ENCODE assay signal across 20 cellular contexts in the genomic region with DNA sequence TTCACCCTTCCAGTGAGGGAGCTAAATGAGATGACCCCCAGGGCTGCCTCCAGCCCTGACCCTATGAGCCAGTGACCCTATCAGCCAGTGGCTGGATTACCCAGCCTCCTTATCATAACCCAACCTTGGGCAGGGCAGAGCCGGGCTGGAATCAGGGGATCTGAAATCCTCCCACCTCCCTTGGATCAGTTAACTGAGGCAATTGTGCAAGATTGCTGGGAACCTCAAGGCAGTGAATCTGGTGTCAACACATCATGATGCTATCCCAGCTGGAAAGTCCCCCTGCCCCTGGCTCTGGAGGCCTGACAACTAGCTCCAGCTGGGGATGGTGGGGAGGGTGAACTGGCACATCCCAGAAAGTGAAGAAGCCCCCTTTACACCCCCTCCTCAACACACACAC. TPM values are rescaled to one million over a fixed set of nuclear protein-coding genes. Genes with fewer than 3 reads are reported as not detected.
DNase-seq lines count a peak whose midpoint lies in the region; ATAC-seq, FAIRE-seq and TF ChIP-seq lines count a peak whose summit lies in the region.
"Had no signal": no experiment of that assay in that cellular context is flagged by ENCODE, and none has a peak within 500 bp of the region (broad histone marks: within the 10 kb centered on the region; RNA-seq: fewer than 3 reads in every experiment).

No MANE protein-coding gene starts in this region.

- H3K27ac ChIP-seq in heart right ventricle (peak overlapping the region in 8 of 10 donors; percentile 53 to 96 (median 90)), H1 (ENCODE audit: low read depth, low read length) (no peak overlapping the region), upper lobe of left lung (peak overlapping the region; percentile 89 to 92 (median 92))
- H3K27ac ChIP-seq: A549, SJCRH30 had no signal

- no peak for TF ChIP-seq EP300 in H1 (IDR thresholded peaks at IDR 0.05; ENCODE audit: borderline replicate concordance in 1 of 2, low read depth in 2 of 2, low read length in 2 of 2)
- no peak for TF ChIP-seq EP300 in upper lobe of left lung (IDR thresholded peaks at IDR 0.05)

- no peak overlapping the region for H3K9ac ChIP-seq in H1 (replicated peaks in 1 of 4; ENCODE audit: extremely low read depth in 1 of 4, low read depth in 3 of 4, low read length in 3 of 4)

- H2BK5ac ChIP-seq in H1 (ENCODE audit: low read depth, low read length) = no peak overlapping the region

- H3K23me2 ChIP-seq in H1 (ENCODE audit: low read depth, low read length) = no peaks in the 10 kb centered on the region; the same call in 1 of the 2 replicates

- DNase-seq in heart right ventricle (no peak), left cardiac atrium (no peak), OCI-M1 (lab: John Stamatoyannopoulos, UW) (peak; percentile 23), H1 (ENCODE audit: low read depth in 1 of 2, low spot score in 2 of 2) (no peak), upper lobe of left lung (no peak), dedifferentiated amniotic fluid mesenchymal stem cell (ENCODE audit: extremely low spot score) (no peak), COLO668 (lab: John Stamatoyannopoulos, UW; ENCODE audit: unreplicated experiment) (no peak)
- DNase-seq: CD8-positive, alpha-beta memory T cell; DND-41; KG1; MV-4-11; NCI-H187; NCI-H226; NCI-H524 treated with DMSO at 0.1 percent for 48 hours; SJCRH30 had no signal

- H3K4ac ChIP-seq in H1 (replicated peaks; ENCODE audit: insufficient read length, low read depth, low read length) = no peak overlapping the region

- H4K20me1 ChIP-seq in H1 (replicated peaks in 1 of 2; ENCODE audit: control insufficient read depth in 1 of 2, insufficient read depth in 2 of 2, low read length in 2 of 2) = no peaks in the 10 kb centered on the region

- CTCF ChIA-PET in H1 (lab: Charles Lee; ENCODE audit: partially characterized antibody) = interaction anchor here (0.6 to 8.7 kb wide), 6 partner anchors 10 to 132 kb away, joined by 3 to 67 read pairs (median 10); no protein-coding TSS in a partner anchor

- no peak overlapping the region for H2BK12ac ChIP-seq in H1 (ENCODE audit: low read depth, low read length)

- no peaks in the 10 kb centered on the region for H3K79me2 ChIP-seq in H1 (ENCODE audit: control insufficient read depth in 1 of 2, insufficient read depth in 2 of 2, low read length in 2 of 2)

- no peak overlapping the region for H3K56ac ChIP-seq in H1 (replicated peaks; ENCODE audit: insufficient read length, low read depth, low read length)

- H3K4me1 ChIP-seq in heart right ventricle (peaks cover 20 to 71% (median 56%) of the 10 kb centered on the region in 9 donors), H1 (replicated peaks in 1 of 4; ENCODE audit: control insufficient read depth in 3 of 4, insufficient read depth in 4 of 4, low read length in 3 of 4) (peaks cover under 1 to 23% (median 11%) of the 10 kb centered on the region in 4 experiments), upper lobe of left lung (peaks cover 64 to 74% (median 71%) of the 10 kb centered on the region in 4 donors)

- no peak overlapping the region for H3K4me2 ChIP-seq in H1 (ENCODE audit: insufficient read depth in 1 of 2, low read depth in 2 of 2, low read length in 2 of 2)
- H3K4me2 ChIP-seq: A549 had no signal

- no peak overlapping the region for H2BK120ac ChIP-seq in H1 (replicated peaks; ENCODE audit: low read depth, low read length)

- intact Hi-C loops in heart right ventricle (cut with DNase I) = loop anchor here in 1 of 10 donors (5.0 kb wide), 1 partner anchor 36 kb away; a partner anchor contains a TSS
- intact Hi-C loops in left cardiac atrium (cut with DNase I) = no loop called here

- TF ChIP-seq POLR2A in H1 (IDR thresholded peaks at IDR 0.05; ENCODE audit: control extremely low read depth in 1 of 2, low read depth in 2 of 2, low read length in 2 of 2) = no peak
- no peak for TF ChIP-seq POLR2A in upper lobe of left lung (IDR thresholded peaks at IDR 0.05)

- H2BK15ac ChIP-seq in H1 (ENCODE audit: low read length) = 0 out of 2 replicates have a peak overlapping the region, but pooled peaks have one; percentile 83

- 72 to 93% methylated on average over 1 of the region's 1 CpG for WGBS in heart right ventricle, 2 donors
- WGBS in H1 (ENCODE audit: extremely low coverage in 1 of 2, insufficient coverage in 1 of 2, insufficient read length in 1 of 2, insufficient replicate concordance in 2 of 2, low coverage in 1 of 2, low lambda C conversion rate in 2 of 2, missing lambda C conversion rate in 1 of 2), 2 experiments = 93% methylated on average over 1 of the region's 1 CpG; no CpG with 5 or more reads in 1 of the 2 experiments
- WGBS in upper lobe of left lung, 2 donors = 100% methylated on average over 1 of the region's 1 CpG; no CpG with 5 or more reads in 1 of the 2 donors

- no peak overlapping the region for H2AK5ac ChIP-seq in H1 (ENCODE audit: low read depth, low read length)

- H3K4me3 ChIP-seq in heart right ventricle (no peak overlapping the region), H1 (ENCODE audit: extremely low read depth in 1 of 4, insufficient read depth in 2 of 4, low read depth in 3 of 4, low read length in 4 of 4) (no peak overlapping the region), upper lobe of left lung (no peak overlapping the region)
- H3K4me3 ChIP-seq: A549, SJCRH30 had no signal

- H3K36me3 ChIP-seq in heart right ventricle = no peaks in the 10 kb centered on the region
- H3K36me3 ChIP-seq in H1 (ENCODE audit: control insufficient read depth in 2 of 4, insufficient read depth in 4 of 4, low read length in 3 of 4) = no peaks in the 10 kb centered on the region
- no peaks in the 10 kb centered on the region for H3K36me3 ChIP-seq in upper lobe of left lung
- H3K36me3 ChIP-seq: SJCRH30 had no signal

- no peak for TF ChIP-seq RAD21 in H1 (IDR thresholded peaks at IDR 0.05 in 1 of 2, conservative IDR thresholded peaks at IDR 0.05 in 1 of 2; ENCODE audit: low read depth in 2 of 2, low read length in 2 of 2)

- H4K91ac ChIP-seq in H1 (replicated peaks; ENCODE audit: insufficient read length, low read length) = no peak overlapping the region

- H2BK20ac ChIP-seq in H1 (ENCODE audit: low read length) = 0 out of 2 replicates have a peak overlapping the region, but pooled peaks have one; percentile 13

- H3K79me1 ChIP-seq in H1 (ENCODE audit: low read depth, low read length) = no peaks in the 10 kb centered on the region

- POLR2A ChIA-PET in H1 (lab: Charles Lee; ENCODE audit: partially characterized antibody) = interaction anchor here (0.6 to 2.9 kb wide), 4 partner anchors 22 to 549 kb away, joined by 3 to 8 read pairs (median 3); a partner anchor contains a TSS

- no peak for FAIRE-seq in H1 (lab: Jason Lieb, UNC)
- FAIRE-seq: A549, D721Med had no signal

- H4K8ac ChIP-seq in H1 (ENCODE audit: extremely low read depth, insufficient read depth, low read length) = no peak overlapping the region

- H3K27me3 ChIP-seq in heart right ventricle (peaks cover 0 to 26% (median 0%) of the 10 kb centered on the region in 7 donors), H1 (replicated peaks in 1 of 4; ENCODE audit: control insufficient read depth in 3 of 4, extremely low read depth in 1 of 4, insufficient read depth in 3 of 4, low read length in 3 of 4) (peaks cover 0 to 14% (median 9%) of the 10 kb centered on the region in 4 experiments; a peak in 5 of 7 replicates), upper lobe of left lung (no peaks in the 10 kb centered on the region)
- H3K27me3 ChIP-seq: SJCRH30 had no signal

- H3K9me3 ChIP-seq in heart right ventricle (no peaks in the 10 kb centered on the region), H1 (ENCODE audit: insufficient read depth in 2 of 2, low read depth in 1 of 2, low read length in 1 of 2) (no peaks in the 10 kb centered on the region), upper lobe of left lung (no peaks in the 10 kb centered on the region)
- H3K9me3 ChIP-seq: A549, SJCRH30 had no signal

- no peak overlapping the region for H3K23ac ChIP-seq in H1 (ENCODE audit: insufficient read length)

- H2AFZ ChIP-seq in H1 (ENCODE audit: low read length) = no peak overlapping the region

- H4K5ac ChIP-seq in H1 (ENCODE audit: insufficient read length, low read depth, low read length) = no peak overlapping the region

- no peak overlapping the region for H3K14ac ChIP-seq in H1 (ENCODE audit: insufficient read length)

- ATAC-seq in heart right ventricle = no peak
- ATAC-seq in left cardiac atrium = no peak
- no peak for ATAC-seq in upper lobe of left lung (ENCODE audit: low FRiP score in 2 of 2)
- ATAC-seq: A549 had no signal

- no peak for TF ChIP-seq CTCF in heart right ventricle (IDR thresholded peaks at IDR 0.05)
- TF ChIP-seq CTCF in H1 (IDR thresholded peaks at IDR 0.05; ENCODE audit: control extremely low read depth in 1 of 3, insufficient read depth in 1 of 3, low read depth in 1 of 3, low read length in 3 of 3) = no peak
- no peak for TF ChIP-seq CTCF in upper lobe of left lung (IDR thresholded peaks at IDR 0.05)

- H3K18ac ChIP-seq in H1 (ENCODE audit: extremely low read depth, low read length) = no peak overlapping the region

RNA-seq across cellular contexts. Expression of a gene that starts 6.4 kb away (rescaled TPM):
- total RNA-seq in heart right ventricle (1 to 10 TPM in 9 of 10 donors, under 1 TPM in 1; 0.80 to 2.3 (median 1.7) TPM), left cardiac atrium (1 to 10 TPM; 1.6 to 1.8 TPM), upper lobe of left lung (100 to 1,000 TPM in 1 of 6 donors, 10 to 100 TPM in 5; 12.2 to 109 (median 31.2) TPM)
- polyA plus RNA-seq in heart right ventricle (1 to 10 TPM; 1.3 to 5.3 TPM), H1 (2011; rRNA removed) (0.05 and 0.14 TPM in 2 replicates)
- total RNA-seq in H1 (2021; fragmentation: NEBNext Ultra II Directional; extraction: Animal tissue kit (Norgen Biotek cat#: 25700)) = not detected in 2 replicates
- 0.21 TPM for polyA plus RNA-seq in H1 (2011; cell fraction: cytosol; rRNA removed)
- polyA plus RNA-seq in H1 (2011; cell fraction: nucleus; rRNA removed) = 0.46 TPM
- polyA plus RNA-seq in H1 (2012, experiment 1 of 2) = 0.27 TPM in 1 of 4 replicates, not detected in the others
- polyA plus RNA-seq in H1 (2012, experiment 2 of 2) = not detected
- not detected for polyA plus RNA-seq in H1 (2013, experiment 1 of 2)
- not detected for polyA plus RNA-seq in H1 (2013, experiment 2 of 2)
- polyA minus RNA-seq in H1 (2011; rRNA and poly(A)+ RNA removed) = 0.38 and 0.63 TPM in 2 replicates
- not detected for polyA minus RNA-seq in H1 (2011; cell fraction: cytosol; rRNA and poly(A)+ RNA removed)
- not detected for polyA minus RNA-seq in H1 (2011; cell fraction: nucleus; rRNA and poly(A)+ RNA removed)
- total RNA-seq: CD8-positive, alpha-beta memory T cell; SJCRH30 had no signal
- polyA plus RNA-seq: CD8-positive, alpha-beta memory T cell had no signal

RNA-seq across cellular contexts. Expression of a gene that starts 7.8 kb away (rescaled TPM):
- not detected for total RNA-seq in heart right ventricle
- polyA plus RNA-seq in heart right ventricle = not detected
- total RNA-seq in left cardiac atrium = not detected
- not detected in 2 replicates for total RNA-seq in H1 (2021; fragmentation: NEBNext Ultra II Directional; extraction: Animal tissue kit (Norgen Biotek cat#: 25700))
- not detected in 2 replicates for polyA plus RNA-seq in H1 (2011; rRNA removed)
- not detected for polyA plus RNA-seq in H1 (2011; cell fraction: cytosol; rRNA removed)
- polyA plus RNA-seq in H1 (2011; cell fraction: nucleus; rRNA removed) = not detected
- not detected in 4 replicates for polyA plus RNA-seq in H1 (2012, experiment 1 of 2)
- polyA plus RNA-seq in H1 (2012, experiment 2 of 2) = not detected
- not detected for polyA plus RNA-seq in H1 (2013, experiment 1 of 2)
- not detected for polyA plus RNA-seq in H1 (2013, experiment 2 of 2)
- polyA minus RNA-seq in H1 (2011; rRNA and poly(A)+ RNA removed) = not detected in 2 replicates
- polyA minus RNA-seq in H1 (2011; cell fraction: cytosol; rRNA and poly(A)+ RNA removed) = not detected
- polyA minus RNA-seq in H1 (2011; cell fraction: nucleus; rRNA and poly(A)+ RNA removed) = not detected
- total RNA-seq in upper lobe of left lung = not detected
- total RNA-seq: CD8-positive, alpha-beta memory T cell; G401; H4; SJCRH30 had no signal
- polyA plus RNA-seq: A549; BJ; CD8-positive, alpha-beta memory T cell had no signal

RNA-seq across cellular contexts. Expression of a gene that starts 29.8 kb away (rescaled TPM):
- total RNA-seq in heart right ventricle (100 to 1,000 TPM; 125 to 164 (median 147) TPM), left cardiac atrium (100 to 1,000 TPM in 1 of 2 donors, 10 to 100 TPM in 1; 82.8 to 106 TPM), upper lobe of left lung (10 to 100 TPM; 37.7 to 66.7 (median 47.5) TPM)
- polyA plus RNA-seq in heart right ventricle (100 to 1,000 TPM in 1 of 2 donors, 10 to 100 TPM in 1; 74.3 to 132 TPM), H1 (2011; rRNA removed) (28.0 and 32.2 TPM in 2 replicates)
- total RNA-seq in H1 (2021; fragmentation: NEBNext Ultra II Directional; extraction: Animal tissue kit (Norgen Biotek cat#: 25700)) = 37.6 and 40.3 TPM in 2 replicates
- 34.6 TPM for polyA plus RNA-seq in H1 (2011; cell fraction: cytosol; rRNA removed)
- polyA plus RNA-seq in H1 (2011; cell fraction: nucleus; rRNA removed) = 68.2 TPM
- 31.3 to 38.7 TPM (median 36.3 TPM) in 4 replicates for polyA plus RNA-seq in H1 (2012, experiment 1 of 2)
- polyA plus RNA-seq in H1 (2012, experiment 2 of 2) = 56.5 TPM
- polyA plus RNA-seq in H1 (2013, experiment 1 of 2) = 44.3 TPM
- 47.1 TPM for polyA plus RNA-seq in H1 (2013, experiment 2 of 2)
- 34.4 and 37.8 TPM in 2 replicates for polyA minus RNA-seq in H1 (2011; rRNA and poly(A)+ RNA removed)
- polyA minus RNA-seq in H1 (2011; cell fraction: cytosol; rRNA and poly(A)+ RNA removed) = 18.9 TPM
- 25.3 TPM for polyA minus RNA-seq in H1 (2011; cell fraction: nucleus; rRNA and poly(A)+ RNA removed)

RNA-seq across cellular contexts. Expression of a gene that starts 34.7 kb away (rescaled TPM):
- 10 to 100 TPM in 3 of 10 donors, 1 to 10 TPM in 7; 5.5 to 13.5 (median 8.0) TPM for total RNA-seq in heart right ventricle
- 1 to 10 TPM; 6.4 to 7.3 TPM for polyA plus RNA-seq in heart right ventricle
- total RNA-seq in left cardiac atrium = 1 to 10 TPM; 4.4 to 4.5 TPM
- total RNA-seq in H1 (2021; fragmentation: NEBNext Ultra II Directional; extraction: Animal tissue kit (Norgen Biotek cat#: 25700)) = 3.5 and 5.1 TPM in 2 replicates
- 4.9 and 6.4 TPM in 2 replicates for polyA plus RNA-seq in H1 (2011; rRNA removed)
- polyA plus RNA-seq in H1 (2011; cell fraction: cytosol; rRNA removed) = 6.1 TPM
- 6.6 TPM for polyA plus RNA-seq in H1 (2011; cell fraction: nucleus; rRNA removed)
- 2.9 to 3.5 TPM (median 3.1 TPM) in 4 replicates for polyA plus RNA-seq in H1 (2012, experiment 1 of 2)
- 1.8 TPM for polyA plus RNA-seq in H1 (2012, experiment 2 of 2)
- polyA plus RNA-seq in H1 (2013, experiment 1 of 2) = 1.8 TPM
- 1.7 TPM for polyA plus RNA-seq in H1 (2013, experiment 2 of 2)
- 2.8 and 4.2 TPM in 2 replicates for polyA minus RNA-seq in H1 (2011; rRNA and poly(A)+ RNA removed)
- polyA minus RNA-seq in H1 (2011; cell fraction: cytosol; rRNA and poly(A)+ RNA removed) = 3.0 TPM
- 6.4 TPM for polyA minus RNA-seq in H1 (2011; cell fraction: nucleus; rRNA and poly(A)+ RNA removed)
- 1 to 10 TPM in 5 of 6 donors, under 1 TPM in 1; 0.61 to 5.2 (median 2.8) TPM for total RNA-seq in upper lobe of left lung
- total RNA-seq: CD8-positive, alpha-beta memory T cell had no signal
- polyA plus RNA-seq: A549 had no signal

RNA-seq across cellular contexts. Expression of a gene that starts 36.0 kb away (rescaled TPM):
- total RNA-seq in heart right ventricle (10 to 100 TPM; 22.9 to 54.5 (median 40.1) TPM), left cardiac atrium (10 to 100 TPM; 34.9 to 50.9 TPM), upper lobe of left lung (10 to 100 TPM; 11.2 to 43.7 (median 33.0) TPM)
- polyA plus RNA-seq in heart right ventricle (10 to 100 TPM; 15.4 to 31.6 TPM), H1 (2011; rRNA removed) (3.2 and 5.3 TPM in 2 replicates)
- 13.5 and 13.6 TPM in 2 replicates for total RNA-seq in H1 (2021; fragmentation: NEBNext Ultra II Directional; extraction: Animal tissue kit (Norgen Biotek cat#: 25700))
- polyA plus RNA-seq in H1 (2011; cell fraction: cytosol; rRNA removed) = 4.8 TPM
- 3.8 TPM for polyA plus RNA-seq in H1 (2011; cell fraction: nucleus; rRNA removed)
- 6.9 to 11.8 TPM (median 7.8 TPM) in 4 replicates for polyA plus RNA-seq in H1 (2012, experiment 1 of 2)
- polyA plus RNA-seq in H1 (2012, experiment 2 of 2) = 1.2 TPM
- polyA plus RNA-seq in H1 (2013, experiment 1 of 2) = 5.1 TPM
- 5.4 TPM for polyA plus RNA-seq in H1 (2013, experiment 2 of 2)
- polyA minus RNA-seq in H1 (2011; rRNA and poly(A)+ RNA removed) = 15.6 and 16.9 TPM in 2 replicates
- polyA minus RNA-seq in H1 (2011; cell fraction: cytosol; rRNA and poly(A)+ RNA removed) = 6.5 TPM
- 9.1 TPM for polyA minus RNA-seq in H1 (2011; cell fraction: nucleus; rRNA and poly(A)+ RNA removed)

Comparison
In these comparisons a context has a peak if more than half of its experiments do, and no peak if none do; other contexts are left out.
1. RNA of a gene that starts 6.4 kb away (total RNA-seq): 12.2 to 109 TPM in upper lobe of left lung; 1.6 to 1.8 TPM in left cardiac atrium, 0.80 to 2.3 TPM in heart right ventricle and not detected in H1; every median in the first group is over 4 times any median in the second.